Comparison of ENCODE assay signal across 9 cellular contexts in genomic region chr11:441418-442274, GRCh38. TPM values are rescaled to one million over a fixed set of nuclear protein-coding genes. Genes with fewer than 3 reads are reported as not detected.
DNase-seq lines count a peak whose midpoint lies in the region; ATAC-seq and TF ChIP-seq lines count a peak whose summit lies in the region.
"Had no signal": no experiment of that assay in that cellular context is flagged by ENCODE, and none has a peak within 500 bp of the region (broad histone marks: within the 10 kb centered on the region; RNA-seq: fewer than 3 reads in every experiment).

TSS of gene ANO9 (minus strand) at chr11:442011. CDS start at chr11:441926, 85 bp downstream.

- intact Hi-C loops in prostate gland (cut with DNase I): no loop called here

- peaks cover 19% of the 10 kb centered on the region for H3K4me1 Mint-ChIP-seq in T-helper 1 cell treated with Interleukin-12 subunit alpha and Interleukin-12 subunit beta and Interleukin-4 antibody, amounts not matched to agents 30 μg/mL and 1 μg/mL, for 36 hours (ENCODE audit: low read depth)

- H3K27ac Mint-ChIP-seq in T-helper 1 cell treated with Interleukin-12 subunit alpha and Interleukin-12 subunit beta and Interleukin-4 antibody, amounts not matched to agents 30 μg/mL and 1 μg/mL, for 36 hours: no peak within 1 kb of the TSS

- H3K27me3 Mint-ChIP-seq in T-helper 1 cell treated with Interleukin-12 subunit alpha and Interleukin-12 subunit beta and Interleukin-4 antibody, amounts not matched to agents 30 μg/mL and 1 μg/mL, for 36 hours (ENCODE audit: low read depth): no peaks in the 10 kb centered on the region

- peak; percentile 56 for TF ChIP-seq POLR2A in prostate gland (IDR thresholded peaks at IDR 0.05)

- peaks cover 2% of the 10 kb centered on the region for H3K36me3 Mint-ChIP-seq in T-helper 1 cell treated with Interleukin-12 subunit alpha and Interleukin-12 subunit beta and Interleukin-4 antibody, amounts not matched to agents 30 μg/mL and 1 μg/mL, for 36 hours (ENCODE audit: low read depth)

- H3K27me3 ChIP-seq in prostate gland (replicated peaks; ENCODE audit: insufficient read depth): no peaks in the 10 kb centered on the region
- H3K27me3 ChIP-seq: SJSA1 had no signal

- H3K4me3 ChIP-seq in prostate gland: peak within 1 kb of the TSS; percentile 26 to 37
- H3K4me3 ChIP-seq: SJSA1 had no signal

- DNase-seq in HT-29 (ENCODE audit: low spot score) (peak; percentile 80), prostate gland (ENCODE audit: low spot score) (peak; percentile 61), cortex of kidney (lab: John Stamatoyannopoulos, UW) (no peak)
- DNase-seq in central memory CD4-positive, alpha-beta T cell: peak; percentile 50

- no peaks in the 10 kb centered on the region for H3K9me3 ChIP-seq in prostate gland
- H3K9me3 ChIP-seq: SJSA1 had no signal

- no peaks in the 10 kb centered on the region for H3K4me1 ChIP-seq in prostate gland (replicated peaks)
- H3K4me1 ChIP-seq: SJSA1 had no signal

- H3K36me3 ChIP-seq in prostate gland: no peaks in the 10 kb centered on the region
- H3K36me3 ChIP-seq: SJSA1 had no signal

- H3K9me3 Mint-ChIP-seq in T-helper 1 cell treated with Interleukin-12 subunit alpha and Interleukin-12 subunit beta and Interleukin-4 antibody, amounts not matched to agents 30 μg/mL and 1 μg/mL, for 36 hours: no peaks in the 10 kb centered on the region

- TF ChIP-seq CTCF in prostate gland (IDR thresholded peaks at IDR 0.05): no peak

- peak within 1 kb of the TSS in 1 of 2 donors; percentile 12 for H3K27ac ChIP-seq in prostate gland
- H3K27ac ChIP-seq: SJSA1 had no signal

- H3K4me3 Mint-ChIP-seq in T-helper 1 cell treated with Interleukin-12 subunit alpha and Interleukin-12 subunit beta and Interleukin-4 antibody, amounts not matched to agents 30 μg/mL and 1 μg/mL, for 36 hours: peak within 1 kb of the TSS; percentile 81

- 10% methylated on average over 23 of the region's 35 CpGs for WGBS in prostate gland

- peak; percentile 56 for ATAC-seq in GM18867 (IDR thresholded peaks at IDR 0.05; ENCODE audit: unreplicated experiment)
- no peak for ATAC-seq in GM19324 (IDR thresholded peaks at IDR 0.05; ENCODE audit: low FRiP score, unreplicated experiment)
- ATAC-seq in GM21367 (IDR thresholded peaks at IDR 0.05; ENCODE audit: unreplicated experiment): no peak

RNA-seq across cellular contexts. Expression of gene ANO9, which starts in this region (rescaled TPM):
- total RNA-seq in HT-29 (2014; rRNA removed; shearing (Covaris generic)): 63.7 and 94.0 TPM in 2 replicates
- total RNA-seq in prostate gland: 1 to 10 TPM; 8.4 to 9.1 TPM
- total RNA-seq: SJSA1 had no signal
